Comparison of ENCODE assay signal across 1 cellular context in the genomic region with DNA sequence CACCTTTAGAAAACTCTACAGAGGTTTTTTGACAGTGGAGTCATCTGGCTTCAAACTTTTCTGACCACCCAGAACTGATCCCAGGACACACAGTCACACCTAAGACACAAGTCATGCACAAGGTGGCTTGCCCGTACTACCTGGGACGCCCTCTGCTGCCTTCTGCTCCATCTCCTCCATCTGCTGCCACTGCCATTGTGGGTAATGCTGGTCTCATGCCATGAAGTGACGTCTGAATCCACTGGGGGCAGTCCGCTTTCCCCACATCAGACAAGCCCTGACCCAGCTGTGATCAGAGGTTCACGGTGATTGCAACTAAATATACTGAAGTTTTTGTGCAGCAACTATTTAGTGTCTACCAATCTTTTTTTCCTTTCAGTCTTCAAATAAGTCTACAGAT.
TF ChIP-seq lines count a peak whose summit lies in the region.

No MANE protein-coding gene starts in this region.

TF ChIP-seq in GM12878, 131 proteins besides CTCF, POLR2A, EP300 and RAD21:
- no peak for TF ChIP-seq SMAD5 (IDR thresholded peaks at IDR 0.05; ENCODE audit: low read depth)
- no peak for TF ChIP-seq GATAD2B (conservative IDR thresholded peaks at IDR 0.05; ENCODE audit: low read depth)
- TF ChIP-seq TAF1 (IDR thresholded peaks at IDR 0.05; ENCODE audit: borderline replicate concordance, low read depth, low read length), result no peak
- TF ChIP-seq, protein P1, sequence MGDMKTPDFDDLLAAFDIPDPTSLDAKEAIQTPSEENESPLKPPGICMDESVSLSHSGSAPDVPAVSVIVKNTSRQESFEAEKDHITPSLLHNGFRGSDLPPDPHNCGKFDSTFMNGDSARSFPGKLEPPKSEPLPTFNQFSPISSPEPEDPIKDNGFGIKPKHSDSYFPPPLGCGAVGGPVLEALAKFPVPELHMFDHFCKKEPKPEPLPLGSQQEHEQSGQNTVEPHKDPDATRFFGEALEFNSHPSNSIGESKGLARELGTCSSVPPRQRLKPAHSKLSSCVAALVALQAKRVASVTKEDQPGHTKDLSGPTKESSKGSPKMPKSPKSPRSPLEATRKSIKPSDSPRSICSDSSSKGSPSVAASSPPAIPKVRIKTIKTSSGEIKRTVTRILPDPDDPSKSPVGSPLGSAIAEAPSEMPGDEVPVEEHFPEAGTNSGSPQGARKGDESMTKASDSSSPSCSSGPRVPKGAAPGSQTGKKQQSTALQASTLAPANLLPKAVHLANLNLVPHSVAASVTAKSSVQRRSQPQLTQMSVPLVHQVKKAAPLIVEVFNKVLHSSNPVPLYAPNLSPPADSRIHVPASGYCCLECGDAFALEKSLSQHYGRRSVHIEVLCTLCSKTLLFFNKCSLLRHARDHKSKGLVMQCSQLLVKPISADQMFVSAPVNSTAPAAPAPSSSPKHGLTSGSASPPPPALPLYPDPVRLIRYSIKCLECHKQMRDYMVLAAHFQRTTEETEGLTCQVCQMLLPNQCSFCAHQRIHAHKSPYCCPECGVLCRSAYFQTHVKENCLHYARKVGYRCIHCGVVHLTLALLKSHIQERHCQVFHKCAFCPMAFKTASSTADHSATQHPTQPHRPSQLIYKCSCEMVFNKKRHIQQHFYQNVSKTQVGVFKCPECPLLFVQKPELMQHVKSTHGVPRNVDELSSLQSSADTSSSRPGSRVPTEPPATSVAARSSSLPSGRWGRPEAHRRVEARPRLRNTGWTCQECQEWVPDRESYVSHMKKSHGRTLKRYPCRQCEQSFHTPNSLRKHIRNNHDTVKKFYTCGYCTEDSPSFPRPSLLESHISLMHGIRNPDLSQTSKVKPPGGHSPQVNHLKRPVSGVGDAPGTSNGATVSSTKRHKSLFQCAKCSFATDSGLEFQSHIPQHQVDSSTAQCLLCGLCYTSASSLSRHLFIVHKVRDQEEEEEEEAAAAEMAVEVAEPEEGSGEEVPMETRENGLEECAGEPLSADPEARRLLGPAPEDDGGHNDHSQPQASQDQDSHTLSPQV (IDR thresholded peaks at IDR 0.05), result no peak
- no peak for TF ChIP-seq ZBED1 (IDR thresholded peaks at IDR 0.05; ENCODE audit: borderline replicate concordance)
- no peak for TF ChIP-seq SREBF2 (IDR thresholded peaks at IDR 0.05; ENCODE audit: low read length)
- no peak for TF ChIP-seq NFYA (IDR thresholded peaks at IDR 0.05; ENCODE audit: borderline replicate concordance, low read depth, low read length)
- TF ChIP-seq PAX8 (IDR thresholded peaks at IDR 0.05), result no peak
